Comparison of ENCODE assay signal across 8 cellular contexts in the genomic region with DNA sequence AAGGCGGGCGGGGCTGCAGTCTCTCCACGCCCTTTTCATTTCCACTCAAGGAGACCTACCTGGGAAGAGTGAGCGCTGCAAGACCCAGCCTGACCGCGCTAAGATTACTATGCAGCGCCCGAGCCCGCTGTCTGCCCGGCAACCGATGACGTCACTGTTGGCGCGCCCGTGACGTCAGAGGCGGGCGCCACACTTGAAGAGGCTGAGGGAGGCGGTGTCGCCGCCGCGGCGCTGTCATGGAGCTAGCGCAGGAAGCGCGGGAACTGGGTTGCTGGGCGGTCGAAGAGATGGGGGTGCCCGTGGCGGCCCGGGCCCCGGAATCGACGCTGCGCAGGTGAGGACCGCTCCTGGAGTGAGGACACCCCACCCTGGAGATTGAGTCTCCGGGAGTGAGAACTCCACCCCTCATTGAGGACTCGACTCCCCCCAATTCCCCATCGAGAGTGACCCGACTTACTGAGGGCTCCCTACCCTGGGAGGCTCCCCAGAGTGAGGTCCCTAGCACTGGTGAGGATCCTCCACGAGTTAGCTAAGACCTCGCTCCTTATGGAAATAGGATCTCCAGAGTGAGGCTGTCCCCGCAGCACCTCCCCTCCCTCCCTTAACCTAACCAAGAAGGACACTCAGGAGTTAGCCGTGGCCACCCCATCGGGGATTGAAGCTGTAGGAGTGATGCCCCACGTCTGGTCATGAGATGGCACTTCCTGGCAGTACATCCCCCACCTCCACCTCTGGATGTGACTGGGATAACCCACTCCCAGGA. TPM values are rescaled to one million over a fixed set of nuclear protein-coding genes. Genes with fewer than 3 reads are reported as not detected.
DNase-seq lines count a peak whose midpoint lies in the region; ATAC-seq and TF ChIP-seq lines count a peak whose summit lies in the region.

A gene with protein sequence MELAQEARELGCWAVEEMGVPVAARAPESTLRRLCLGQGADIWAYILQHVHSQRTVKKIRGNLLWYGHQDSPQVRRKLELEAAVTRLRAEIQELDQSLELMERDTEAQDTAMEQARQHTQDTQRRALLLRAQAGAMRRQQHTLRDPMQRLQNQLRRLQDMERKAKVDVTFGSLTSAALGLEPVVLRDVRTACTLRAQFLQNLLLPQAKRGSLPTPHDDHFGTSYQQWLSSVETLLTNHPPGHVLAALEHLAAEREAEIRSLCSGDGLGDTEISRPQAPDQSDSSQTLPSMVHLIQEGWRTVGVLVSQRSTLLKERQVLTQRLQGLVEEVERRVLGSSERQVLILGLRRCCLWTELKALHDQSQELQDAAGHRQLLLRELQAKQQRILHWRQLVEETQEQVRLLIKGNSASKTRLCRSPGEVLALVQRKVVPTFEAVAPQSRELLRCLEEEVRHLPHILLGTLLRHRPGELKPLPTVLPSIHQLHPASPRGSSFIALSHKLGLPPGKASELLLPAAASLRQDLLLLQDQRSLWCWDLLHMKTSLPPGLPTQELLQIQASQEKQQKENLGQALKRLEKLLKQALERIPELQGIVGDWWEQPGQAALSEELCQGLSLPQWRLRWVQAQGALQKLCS (plus strand): TSS at position 177 of the 763 bp plus-strand sequence. CDS start 60 bp downstream, at position 237.

- peaks cover 4% of the 10 kb centered on the region for H3K27me3 Mint-ChIP-seq in dendritic cell treated with granulocyte-macrophage colony-stimulating factor and Interleukin-4, amounts not matched to agents 40 ng/mL and 50 ng/mL, for 4 days

- no peaks in the 10 kb centered on the region for H3K27me3 ChIP-seq in left lung

- peak within 1 kb of the TSS; percentile 87 for H3K27ac Mint-ChIP-seq in dendritic cell treated with granulocyte-macrophage colony-stimulating factor and Interleukin-4, amounts not matched to agents 40 ng/mL and 50 ng/mL, for 4 days

- H3K4me3 Mint-ChIP-seq in dendritic cell treated with granulocyte-macrophage colony-stimulating factor and Interleukin-4, amounts not matched to agents 40 ng/mL and 50 ng/mL, for 4 days, result peak within 1 kb of the TSS; percentile 80

- H3K36me3 Mint-ChIP-seq in dendritic cell treated with granulocyte-macrophage colony-stimulating factor and Interleukin-4, amounts not matched to agents 40 ng/mL and 50 ng/mL, for 4 days (ENCODE audit: low read depth), result peaks cover 35% of the 10 kb centered on the region

- DNase-seq in C1 segment of cervical spinal cord (lab: John Stamatoyannopoulos, UW), result peak; percentile 21 to 89 (median 81)
- DNase-seq in NCI-H774 (lab: John Stamatoyannopoulos, UW), result peak; percentile 90
- peak; percentile 94 to 96 for DNase-seq in activated CD4-positive, alpha-beta T cell treated with anti-CD3 and anti-CD28 coated beads, Interleukin-2, amount 50 U/mL, for 24 hours (ENCODE audit: low read depth in 1 of 2, low spot score in 1 of 2)
- DNase-seq in left lung, result peak; percentile 91 to 97
- peak; percentile 92 for DNase-seq in stimulated activated CD4-positive, alpha-beta T cell treated with anti-CD3 and anti-CD28 coated beads, Interleukin-2, amount 100 ng/mL, for 4 hours (ENCODE audit: low read depth)

- intact Hi-C loops in dendritic cell treated with granulocyte-macrophage colony-stimulating factor and Interleukin-4, amounts not matched to agents 40 ng/mL and 50 ng/mL, for 4 days (cut with micrococcal nuclease), result loop anchor here (2.0 kb wide), 1 partner anchor 16 kb away; the partner anchor contains the start of gene RBM42
- intact Hi-C loops in left lung (cut with DNase I), result no loop called here

- ATAC-seq in GM19372 (IDR thresholded peaks at IDR 0.05; ENCODE audit: low read depth, unreplicated experiment), result peak; percentile 87
- peak; percentile 89 for ATAC-seq in HG03565 (IDR thresholded peaks at IDR 0.05; ENCODE audit: unreplicated experiment)
- ATAC-seq in left lung, result peak; percentile 96

- H3K36me3 ChIP-seq in left lung, result peaks cover 0 to 22% of the 10 kb centered on the region in 2 donors

- H3K4me1 Mint-ChIP-seq in dendritic cell treated with granulocyte-macrophage colony-stimulating factor and Interleukin-4, amounts not matched to agents 40 ng/mL and 50 ng/mL, for 4 days (ENCODE audit: low read depth), result peaks cover 35% of the 10 kb centered on the region

- peak within 1 kb of the TSS; percentile 33 to 60 for H3K27ac ChIP-seq in left lung

- peaks cover 12% of the 10 kb centered on the region for H3K9me3 Mint-ChIP-seq in dendritic cell treated with granulocyte-macrophage colony-stimulating factor and Interleukin-4, amounts not matched to agents 40 ng/mL and 50 ng/mL, for 4 days

- peaks cover 0 to 6% of the 10 kb centered on the region in 2 donors for H3K9me3 ChIP-seq in left lung

- H3K4me1 ChIP-seq in left lung, result peaks cover 4 to 10% of the 10 kb centered on the region in 2 donors

- peak within 1 kb of the TSS; percentile 74 to 93 for H3K4me3 ChIP-seq in left lung

- TF ChIP-seq CTCF in left lung (IDR thresholded peaks at IDR 0.05), result no peak

RNA-seq across cellular contexts. Expression of the gene that starts here (rescaled TPM):
- total RNA-seq in left lung, result 10 to 100 TPM; 12.1 to 12.7 TPM

Comparison
In these comparisons a context has a peak if more than half of its experiments do, and no peak if none do; other contexts are left out.
1. Peak in every context shown above with its lines: DNase-seq, ATAC-seq, H3K4me3 ChIP-seq and H3K27ac ChIP-seq.